Comparison of ENCODE assay signal across 8 cellular contexts in the genomic region with DNA sequence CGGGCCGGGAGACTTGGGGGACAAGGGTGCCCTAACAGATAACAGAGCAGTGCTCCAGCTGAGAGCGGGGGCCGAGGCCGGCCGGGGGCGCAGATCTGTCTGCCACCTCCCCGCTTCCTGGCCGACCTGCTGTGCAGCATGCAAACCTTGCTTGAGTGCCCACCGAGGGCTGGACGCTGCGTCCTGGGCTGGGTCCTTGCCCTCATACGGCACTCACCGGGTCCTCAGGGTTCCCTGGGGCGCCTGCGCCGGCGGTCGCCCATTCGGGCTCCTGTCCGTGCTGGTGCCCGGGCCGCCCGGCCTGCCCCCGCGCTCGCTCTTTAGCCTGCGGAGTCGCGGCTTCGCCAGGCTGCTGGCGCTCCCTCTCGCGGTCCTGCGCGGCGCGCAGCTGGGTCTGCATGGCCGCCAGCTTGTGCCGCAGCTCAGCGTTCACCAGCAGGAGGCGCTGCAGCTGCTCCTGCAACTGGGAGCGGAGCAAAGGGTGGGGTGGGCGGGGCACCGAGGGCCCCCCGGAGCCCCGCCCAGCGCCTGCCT. TPM values are rescaled to one million over a fixed set of nuclear protein-coding genes. Genes with fewer than 3 reads are reported as not detected.
DNase-seq lines count a peak whose midpoint lies in the region; ATAC-seq and TF ChIP-seq lines count a peak whose summit lies in the region.

No MANE protein-coding gene starts in this region.

- no peak overlapping the region for H4K91ac ChIP-seq in neuronal stem cell (ENCODE audit: low read depth, low read length, poor library complexity)

- H2BK120ac ChIP-seq in neuronal stem cell (ENCODE audit: low read depth, low read length): peak overlapping the region; percentile 16

- H3K79me1 ChIP-seq in neuronal stem cell (ENCODE audit: low read depth, low read length): no peaks in the 10 kb centered on the region

- H2BK5ac ChIP-seq in neuronal stem cell (ENCODE audit: low read length): peak overlapping the region; percentile 68

- H3K27ac Mint-ChIP-seq in Caco-2 (ENCODE audit: unreplicated experiment): no peak overlapping the region

- no peak overlapping the region for H4K8ac ChIP-seq in neuronal stem cell (ENCODE audit: low read depth, low read length)

- H3K27me3 ChIP-seq in Caco-2 (replicated peaks; ENCODE audit: control insufficient read depth, insufficient read depth, low read length) (no peaks in the 10 kb centered on the region), neuronal stem cell (ENCODE audit: control insufficient read depth in 3 of 3, insufficient read depth in 3 of 3, low read depth in 1 of 3, low read length in 3 of 3) (peaks cover 0 to 23% (median 0%) of the 10 kb centered on the region in 3 experiments)

- peak overlapping the region; percentile 73 for H3K4me3 Mint-ChIP-seq in Caco-2 (ENCODE audit: unreplicated experiment)

- peaks cover 6% of the 10 kb centered on the region for H3K4me1 Mint-ChIP-seq in Caco-2 (ENCODE audit: low read depth, unreplicated experiment)

- peak overlapping the region; percentile 75 for H3K4me2 ChIP-seq in neuronal stem cell (ENCODE audit: insufficient read depth, low read length, poor library complexity, severe bottlenecking)

- POLR2A ChIA-PET in Caco-2 (lab: Charles Lee): interaction anchor here (0.8 to 2.0 kb wide), 9 partner anchors 21 to 132 kb away, joined by 3 to 12 read pairs (median 5); partner anchors contain the start of genes INPP5K and PITPNA

- peak overlapping the region; percentile 83 for H2BK15ac ChIP-seq in neuronal stem cell (ENCODE audit: low read length)

- peak overlapping the region; percentile 84 for H3K18ac ChIP-seq in neuronal stem cell (ENCODE audit: low read length)

- H3K36me3 ChIP-seq in Caco-2 (ENCODE audit: control insufficient read depth, insufficient read depth, low read length) (peaks cover 15% of the 10 kb centered on the region), neuronal stem cell (replicated peaks in 1 of 2; ENCODE audit: control insufficient read depth in 2 of 2, insufficient read depth in 2 of 2, low read length in 2 of 2) (peaks cover 27 to 45% of the 10 kb centered on the region in 2 donors)

- intact Hi-C loops in Caco-2 (cut with micrococcal nuclease; ENCODE audit: unreplicated experiment): no loop called here

- H3K27me3 Mint-ChIP-seq in Caco-2 (ENCODE audit: insufficient read depth, unreplicated experiment): no peaks in the 10 kb centered on the region

- H3K4ac ChIP-seq in neuronal stem cell (ENCODE audit: low read length): peak overlapping the region; percentile 3

- H3K4me3 ChIP-seq in Caco-2 (ENCODE audit: low read depth, low read length) (no peak overlapping the region), foreskin fibroblast (ENCODE audit: low read depth in 1 of 2, low read length in 2 of 2) (peak overlapping the region; percentile 46 to 61), neuronal stem cell (ENCODE audit: low read length in 2 of 2) (peak overlapping the region; percentile 8 to 79)

- no TSS peak for BruUV-seq in Caco-2 (replicated peaks; lab: Mats Ljungman, UMichigan)

- peak overlapping the region; percentile 75 for H3K23ac ChIP-seq in neuronal stem cell (ENCODE audit: low read depth, low read length, poor library complexity)

- H3K9me3 Mint-ChIP-seq in Caco-2 (ENCODE audit: unreplicated experiment): no peaks in the 10 kb centered on the region

- TF ChIP-seq CTCF in Caco-2 (IDR thresholded peaks at IDR 0.05; ENCODE audit: insufficient read depth in 1 of 2, low read depth in 1 of 2, low read length in 1 of 2, severe bottlenecking in 1 of 2, unreplicated experiment in 1 of 2): peak; percentile 54 to 69
- peak; percentile 83 for TF ChIP-seq CTCF in foreskin fibroblast (IDR thresholded peaks at IDR 0.05; ENCODE audit: low read depth, low read length)

- H3K4me1 ChIP-seq in Caco-2 (peaks cover 15% of the 10 kb centered on the region; the same call in 1 of the 2 replicates), neuronal stem cell (ENCODE audit: control insufficient read depth in 2 of 2, insufficient read depth in 1 of 2, low read depth in 1 of 2, low read length in 2 of 2) (peaks cover 17 to 36% of the 10 kb centered on the region in 2 donors)

- peak overlapping the region; percentile 90 for H2BK12ac ChIP-seq in neuronal stem cell (ENCODE audit: low read length)

- H3K36me3 Mint-ChIP-seq in Caco-2 (ENCODE audit: insufficient read depth, unreplicated experiment): peaks cover 47% of the 10 kb centered on the region

- ATAC-seq in GM19463 (IDR thresholded peaks at IDR 0.05; ENCODE audit: unreplicated experiment): peak; percentile 56

- no CpG with 5 or more reads among the region's 48 CpGs for WGBS in neuronal stem cell (ENCODE audit: extremely low coverage in 2 of 2, insufficient read length in 2 of 2, insufficient replicate concordance in 1 of 2), 2 donors

- H3K27ac ChIP-seq in neuronal stem cell (replicated peaks; ENCODE audit: low read length): peak overlapping the region; percentile 65

- H2AFZ ChIP-seq in neuronal stem cell (ENCODE audit: low read length): peak overlapping the region; percentile 75

- H3K14ac ChIP-seq in neuronal stem cell (ENCODE audit: low read length): peak overlapping the region; percentile 95

- H2AK5ac ChIP-seq in neuronal stem cell (ENCODE audit: low read depth, low read length): peak overlapping the region; percentile 92

- H3K9me3 ChIP-seq in Caco-2: no peaks in the 10 kb centered on the region
- peaks cover 0 to 4% of the 10 kb centered on the region in 2 donors for H3K9me3 ChIP-seq in neuronal stem cell (replicated peaks in 1 of 2; ENCODE audit: control insufficient read depth in 2 of 2, insufficient read depth in 1 of 2, low read depth in 1 of 2, low read length in 2 of 2)

- DNase-seq in Caco-2: no peak
- peak; percentile 87 for DNase-seq in HT1080 (ENCODE audit: low read depth)
- DNase-seq in RKO (ENCODE audit: low spot score): peak; percentile 93
- DNase-seq in activated effector memory CD4-positive, alpha-beta T cell treated with anti-CD3 and anti-CD28 coated beads, Interleukin-2, amount 50 U/mL, for 16 hours: peak; percentile 98
- peak; percentile 96 to 99 for DNase-seq in foreskin fibroblast
- DNase-seq in neuronal stem cell (ENCODE audit: low spot score): peak; percentile 97
- DNase-seq in stromal cell of bone marrow (ENCODE audit: low read depth): peak; percentile 87

- CTCF ChIA-PET in Caco-2 (lab: Charles Lee): interaction anchor here (0.6 to 2.0 kb wide), 10 partner anchors 15 to 211 kb away, joined by 3 to 14 read pairs (median 5); partner anchors contain the start of genes INPP5K, PRPF8 and SLC43A2

- H3K9ac ChIP-seq in neuronal stem cell (ENCODE audit: low read depth, low read length, poor library complexity): peak overlapping the region; percentile 64

RNA-seq across cellular contexts. Expression of gene RILP, which starts 1.0 kb away (rescaled TPM):
- 4.2 and 6.9 TPM in 2 replicates for total RNA-seq in Caco-2 (2022)
- 8.0 and 8.9 TPM in 2 replicates for total RNA-seq in HT1080 (2014; rRNA removed; shearing (Covaris generic))
- polyA plus RNA-seq in HT1080 (2015; cell fraction: cytosol; rRNA removed): 4.8 and 4.9 TPM in 2 replicates
- 3.7 and 8.2 TPM in 2 replicates for polyA plus RNA-seq in HT1080 (2015; cell fraction: nucleus; rRNA removed)
- 4.3 TPM for polyA plus RNA-seq in neuronal stem cell (2013, experiment 1 of 2)
- polyA plus RNA-seq in neuronal stem cell (2013, experiment 2 of 2): 4.0 TPM

RNA-seq across cellular contexts. Expression of gene SCARF1, which starts 3.1 kb away (rescaled TPM):
- total RNA-seq in Caco-2 (2022): 0.14 and 0.51 TPM in 2 replicates
- 1.5 and 2.5 TPM in 2 replicates for total RNA-seq in HT1080 (2014; rRNA removed; shearing (Covaris generic))
- polyA plus RNA-seq in HT1080 (2015; cell fraction: cytosol; rRNA removed): 1.2 and 1.6 TPM in 2 replicates
- 2.1 and 2.8 TPM in 2 replicates for polyA plus RNA-seq in HT1080 (2015; cell fraction: nucleus; rRNA removed)
- polyA plus RNA-seq in neuronal stem cell (2013, experiment 1 of 2): 0.67 TPM
- polyA plus RNA-seq in neuronal stem cell (2013, experiment 2 of 2): 0.69 TPM

RNA-seq across cellular contexts. Expression of gene SLC43A2, which starts 20.0 kb away (rescaled TPM):
- 33.9 and 39.3 TPM in 2 replicates for total RNA-seq in Caco-2 (2022)
- total RNA-seq in HT1080 (2014; rRNA removed; shearing (Covaris generic)): 3.5 and 3.9 TPM in 2 replicates
- 3.1 and 3.3 TPM in 2 replicates for polyA plus RNA-seq in HT1080 (2015; cell fraction: cytosol; rRNA removed)
- 4.8 and 6.9 TPM in 2 replicates for polyA plus RNA-seq in HT1080 (2015; cell fraction: nucleus; rRNA removed)
- polyA plus RNA-seq in neuronal stem cell (2013, experiment 1 of 2): 11.3 TPM
- 11.0 TPM for polyA plus RNA-seq in neuronal stem cell (2013, experiment 2 of 2)

RNA-seq across cellular contexts. Expression of gene PRPF8, which starts 36.0 kb away (rescaled TPM):
- 398 and 430 TPM in 2 replicates for total RNA-seq in Caco-2 (2022)
- 107 and 117 TPM in 2 replicates for total RNA-seq in HT1080 (2014; rRNA removed; shearing (Covaris generic))
- polyA plus RNA-seq in HT1080 (2015; cell fraction: cytosol; rRNA removed): 95.3 and 107 TPM in 2 replicates
- polyA plus RNA-seq in HT1080 (2015; cell fraction: nucleus; rRNA removed): 341 and 342 TPM in 2 replicates
- polyA plus RNA-seq in neuronal stem cell (2013, experiment 1 of 2): 95.4 TPM
- 97.1 TPM for polyA plus RNA-seq in neuronal stem cell (2013, experiment 2 of 2)

Comparison
In these comparisons a context has a peak if more than half of its experiments do, and no peak if none do; other contexts are left out.
1. DNase-seq: peak in HT1080 (single experiment), RKO (single experiment), activated effector memory CD4-positive, alpha-beta T cell treated with anti-CD3 and anti-CD28 coated beads, Interleukin-2, amount 50 U/mL, for 16 hours (single experiment), foreskin fibroblast (2 of 2), neuronal stem cell (single experiment) and stromal cell of bone marrow (single experiment); none in Caco-2 (0 of 2).